In the genomic region with DNA sequence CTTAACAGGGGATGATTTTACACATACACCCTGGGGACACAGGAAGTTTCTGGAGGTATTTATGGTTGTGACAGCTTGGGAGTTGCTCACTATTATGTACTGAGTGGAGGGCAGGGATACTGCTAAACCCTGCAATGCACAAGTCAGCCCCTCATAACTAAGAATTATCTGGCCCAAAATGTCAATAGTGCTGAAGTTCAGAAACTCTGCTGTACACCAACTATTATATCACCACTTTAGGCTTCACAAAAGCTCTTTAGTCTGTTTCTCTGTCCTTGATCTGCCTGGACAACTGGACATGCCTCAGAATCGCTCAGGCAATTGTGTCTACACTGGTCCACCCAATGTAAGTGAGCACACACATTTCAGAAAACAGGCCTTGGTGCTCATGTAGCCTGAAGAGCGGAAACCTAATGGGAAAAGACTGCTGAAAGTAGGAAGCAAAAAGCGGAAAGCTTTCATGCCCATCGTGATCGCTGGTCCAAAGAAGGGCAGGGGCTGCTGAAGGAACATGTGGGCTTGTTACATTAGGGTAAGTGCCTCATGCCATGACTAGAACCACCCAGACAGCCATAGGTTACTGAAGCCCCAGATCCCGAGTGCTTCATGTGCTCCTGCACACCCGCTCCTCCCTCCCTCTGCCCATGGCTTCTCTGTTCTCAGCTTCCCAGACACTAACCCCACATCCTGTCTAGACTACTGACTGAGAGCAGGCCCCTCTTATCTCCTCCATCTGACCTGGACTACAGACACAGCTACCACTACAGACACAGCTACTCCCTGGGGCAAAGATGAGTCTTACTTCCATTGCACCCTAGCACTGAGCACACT, we compare ENCODE assay signal across 1 cellular context.
TF ChIP-seq lines count a peak whose summit lies in the region.

No MANE protein-coding gene starts in this region.

TF ChIP-seq in HepG2, 621 proteins besides CTCF, POLR2A, EP300 and RAD21 (continued from another document and continues in another):
- TF ChIP-seq, protein P1, sequence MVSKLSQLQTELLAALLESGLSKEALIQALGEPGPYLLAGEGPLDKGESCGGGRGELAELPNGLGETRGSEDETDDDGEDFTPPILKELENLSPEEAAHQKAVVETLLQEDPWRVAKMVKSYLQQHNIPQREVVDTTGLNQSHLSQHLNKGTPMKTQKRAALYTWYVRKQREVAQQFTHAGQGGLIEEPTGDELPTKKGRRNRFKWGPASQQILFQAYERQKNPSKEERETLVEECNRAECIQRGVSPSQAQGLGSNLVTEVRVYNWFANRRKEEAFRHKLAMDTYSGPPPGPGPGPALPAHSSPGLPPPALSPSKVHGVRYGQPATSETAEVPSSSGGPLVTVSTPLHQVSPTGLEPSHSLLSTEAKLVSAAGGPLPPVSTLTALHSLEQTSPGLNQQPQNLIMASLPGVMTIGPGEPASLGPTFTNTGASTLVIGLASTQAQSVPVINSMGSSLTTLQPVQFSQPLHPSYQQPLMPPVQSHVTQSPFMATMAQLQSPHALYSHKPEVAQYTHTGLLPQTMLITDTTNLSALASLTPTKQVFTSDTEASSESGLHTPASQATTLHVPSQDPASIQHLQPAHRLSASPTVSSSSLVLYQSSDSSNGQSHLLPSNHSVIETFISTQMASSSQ (IDR thresholded peaks at IDR 0.05; ENCODE audit: low read depth): peak; percentile 16; the same call in 1 of the 2 replicates
- TF ChIP-seq, protein P1 (CRISPR knock-in tag; IDR thresholded peaks at IDR 0.05; ENCODE audit: borderline replicate concordance): no peak
- TF ChIP-seq ZSCAN20 (CRISPR knock-in tag; IDR thresholded peaks at IDR 0.05; ENCODE audit: borderline replicate concordance): no peak
- TF ChIP-seq, protein P2, sequence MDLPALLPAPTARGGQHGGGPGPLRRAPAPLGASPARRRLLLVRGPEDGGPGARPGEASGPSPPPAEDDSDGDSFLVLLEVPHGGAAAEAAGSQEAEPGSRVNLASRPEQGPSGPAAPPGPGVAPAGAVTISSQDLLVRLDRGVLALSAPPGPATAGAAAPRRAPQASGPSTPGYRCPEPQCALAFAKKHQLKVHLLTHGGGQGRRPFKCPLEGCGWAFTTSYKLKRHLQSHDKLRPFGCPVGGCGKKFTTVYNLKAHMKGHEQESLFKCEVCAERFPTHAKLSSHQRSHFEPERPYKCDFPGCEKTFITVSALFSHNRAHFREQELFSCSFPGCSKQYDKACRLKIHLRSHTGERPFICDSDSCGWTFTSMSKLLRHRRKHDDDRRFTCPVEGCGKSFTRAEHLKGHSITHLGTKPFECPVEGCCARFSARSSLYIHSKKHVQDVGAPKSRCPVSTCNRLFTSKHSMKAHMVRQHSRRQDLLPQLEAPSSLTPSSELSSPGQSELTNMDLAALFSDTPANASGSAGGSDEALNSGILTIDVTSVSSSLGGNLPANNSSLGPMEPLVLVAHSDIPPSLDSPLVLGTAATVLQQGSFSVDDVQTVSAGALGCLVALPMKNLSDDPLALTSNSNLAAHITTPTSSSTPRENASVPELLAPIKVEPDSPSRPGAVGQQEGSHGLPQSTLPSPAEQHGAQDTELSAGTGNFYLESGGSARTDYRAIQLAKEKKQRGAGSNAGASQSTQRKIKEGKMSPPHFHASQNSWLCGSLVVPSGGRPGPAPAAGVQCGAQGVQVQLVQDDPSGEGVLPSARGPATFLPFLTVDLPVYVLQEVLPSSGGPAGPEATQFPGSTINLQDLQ (CRISPR knock-in tag; IDR thresholded peaks at IDR 0.05): no peak
- TF ChIP-seq ZNF7 (CRISPR knock-in tag; IDR thresholded peaks at IDR 0.05): peak; percentile 55; the same call in 1 of the 2 replicates
- TF ChIP-seq ZNF232 (CRISPR knock-in tag; IDR thresholded peaks at IDR 0.05; ENCODE audit: borderline replicate concordance): no peak
- peak; percentile 61; the same call in 1 of the 2 replicates for TF ChIP-seq ISL2 (CRISPR knock-in tag; IDR thresholded peaks at IDR 0.05)
- no peak for TF ChIP-seq ZNF816 (CRISPR knock-in tag; IDR thresholded peaks at IDR 0.05; ENCODE audit: borderline replicate concordance)
- no peak for TF ChIP-seq TSC22D2 (CRISPR knock-in tag; IDR thresholded peaks at IDR 0.05; ENCODE audit: borderline replicate concordance)
- no peak for TF ChIP-seq ZNF724P (CRISPR knock-in tag; IDR thresholded peaks at IDR 0.05; ENCODE audit: borderline replicate concordance)
- TF ChIP-seq, protein P3, sequence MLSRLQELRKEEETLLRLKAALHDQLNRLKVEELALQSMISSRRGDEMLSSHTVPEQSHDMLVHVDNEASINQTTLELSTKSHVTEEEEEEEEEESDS (CRISPR knock-in tag; IDR thresholded peaks at IDR 0.05; ENCODE audit: borderline replicate concordance): no peak
- TF ChIP-seq ZSCAN22 (CRISPR knock-in tag; IDR thresholded peaks at IDR 0.05): no peak
- TF ChIP-seq ZNF446 (CRISPR knock-in tag; IDR thresholded peaks at IDR 0.05): no peak
- no peak for TF ChIP-seq ZNF790 (CRISPR knock-in tag; IDR thresholded peaks at IDR 0.05; ENCODE audit: borderline replicate concordance)
- TF ChIP-seq NFKB2 (CRISPR knock-in tag; IDR thresholded peaks at IDR 0.05; ENCODE audit: borderline replicate concordance): no peak
- no peak for TF ChIP-seq HNRNPLL (IDR thresholded peaks at IDR 0.05; ENCODE audit: low read depth, low read length, poor library complexity, severe bottlenecking)
- no peak for TF ChIP-seq ZNF878 (CRISPR knock-in tag; IDR thresholded peaks at IDR 0.05)
- TF ChIP-seq, protein P4, sequence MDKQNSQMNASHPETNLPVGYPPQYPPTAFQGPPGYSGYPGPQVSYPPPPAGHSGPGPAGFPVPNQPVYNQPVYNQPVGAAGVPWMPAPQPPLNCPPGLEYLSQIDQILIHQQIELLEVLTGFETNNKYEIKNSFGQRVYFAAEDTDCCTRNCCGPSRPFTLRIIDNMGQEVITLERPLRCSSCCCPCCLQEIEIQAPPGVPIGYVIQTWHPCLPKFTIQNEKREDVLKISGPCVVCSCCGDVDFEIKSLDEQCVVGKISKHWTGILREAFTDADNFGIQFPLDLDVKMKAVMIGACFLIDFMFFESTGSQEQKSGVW (CRISPR knock-in tag; IDR thresholded peaks at IDR 0.05; ENCODE audit: borderline replicate concordance): no peak
- TF ChIP-seq FOXC1 (CRISPR knock-in tag; IDR thresholded peaks at IDR 0.05; ENCODE audit: borderline replicate concordance): no peak
- TF ChIP-seq AKAP8 (CRISPR knock-in tag; IDR thresholded peaks at IDR 0.05): no peak
- TF ChIP-seq, protein P5, sequence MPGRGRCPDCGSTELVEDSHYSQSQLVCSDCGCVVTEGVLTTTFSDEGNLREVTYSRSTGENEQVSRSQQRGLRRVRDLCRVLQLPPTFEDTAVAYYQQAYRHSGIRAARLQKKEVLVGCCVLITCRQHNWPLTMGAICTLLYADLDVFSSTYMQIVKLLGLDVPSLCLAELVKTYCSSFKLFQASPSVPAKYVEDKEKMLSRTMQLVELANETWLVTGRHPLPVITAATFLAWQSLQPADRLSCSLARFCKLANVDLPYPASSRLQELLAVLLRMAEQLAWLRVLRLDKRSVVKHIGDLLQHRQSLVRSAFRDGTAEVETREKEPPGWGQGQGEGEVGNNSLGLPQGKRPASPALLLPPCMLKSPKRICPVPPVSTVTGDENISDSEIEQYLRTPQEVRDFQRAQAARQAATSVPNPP (CRISPR knock-in tag; IDR thresholded peaks at IDR 0.05): 0 out of 2 replicates have a peak, but pooled peaks have one; percentile 25
- no peak for TF ChIP-seq NONO (IDR thresholded peaks at IDR 0.05)
- TF ChIP-seq NONO (CRISPR knock-in tag; conservative IDR thresholded peaks at IDR 0.05): no peak; the same call in 1 of the 2 replicates
- TF ChIP-seq EHMT2 (IDR thresholded peaks at IDR 0.05; ENCODE audit: borderline replicate concordance, low read depth, low read length): peak; percentile 28; the same call in 1 of the 2 replicates
- no peak for TF ChIP-seq POGZ (CRISPR knock-in tag; IDR thresholded peaks at IDR 0.05)
- TF ChIP-seq ZNF563 (CRISPR knock-in tag; IDR thresholded peaks at IDR 0.05): no peak
- no peak for TF ChIP-seq SETDB1 (CRISPR knock-in tag; IDR thresholded peaks at IDR 0.05; ENCODE audit: borderline replicate concordance)
- TF ChIP-seq FOSL2 (CRISPR knock-in tag; IDR thresholded peaks at IDR 0.05): no peak
- peak; percentile 54; the same call in 1 of the 2 replicates for TF ChIP-seq TBX2 (CRISPR knock-in tag; IDR thresholded peaks at IDR 0.05; ENCODE audit: borderline replicate concordance)
- no peak for TF ChIP-seq NFE2 (CRISPR knock-in tag; IDR thresholded peaks at IDR 0.05)
- TF ChIP-seq, protein P6, sequence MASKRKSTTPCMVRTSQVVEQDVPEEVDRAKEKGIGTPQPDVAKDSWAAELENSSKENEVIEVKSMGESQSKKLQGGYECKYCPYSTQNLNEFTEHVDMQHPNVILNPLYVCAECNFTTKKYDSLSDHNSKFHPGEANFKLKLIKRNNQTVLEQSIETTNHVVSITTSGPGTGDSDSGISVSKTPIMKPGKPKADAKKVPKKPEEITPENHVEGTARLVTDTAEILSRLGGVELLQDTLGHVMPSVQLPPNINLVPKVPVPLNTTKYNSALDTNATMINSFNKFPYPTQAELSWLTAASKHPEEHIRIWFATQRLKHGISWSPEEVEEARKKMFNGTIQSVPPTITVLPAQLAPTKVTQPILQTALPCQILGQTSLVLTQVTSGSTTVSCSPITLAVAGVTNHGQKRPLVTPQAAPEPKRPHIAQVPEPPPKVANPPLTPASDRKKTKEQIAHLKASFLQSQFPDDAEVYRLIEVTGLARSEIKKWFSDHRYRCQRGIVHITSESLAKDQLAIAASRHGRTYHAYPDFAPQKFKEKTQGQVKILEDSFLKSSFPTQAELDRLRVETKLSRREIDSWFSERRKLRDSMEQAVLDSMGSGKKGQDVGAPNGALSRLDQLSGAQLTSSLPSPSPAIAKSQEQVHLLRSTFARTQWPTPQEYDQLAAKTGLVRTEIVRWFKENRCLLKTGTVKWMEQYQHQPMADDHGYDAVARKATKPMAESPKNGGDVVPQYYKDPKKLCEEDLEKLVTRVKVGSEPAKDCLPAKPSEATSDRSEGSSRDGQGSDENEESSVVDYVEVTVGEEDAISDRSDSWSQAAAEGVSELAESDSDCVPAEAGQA (IDR thresholded peaks at IDR 0.05; ENCODE audit: low read depth): no peak
- TF ChIP-seq, protein P6 (CRISPR knock-in tag; IDR thresholded peaks at IDR 0.05; ENCODE audit: borderline replicate concordance): no peak
- TF ChIP-seq SRY (CRISPR knock-in tag; IDR thresholded peaks at IDR 0.05): no peak
- peak; percentile 75 for TF ChIP-seq NR2F6 (IDR thresholded peaks at IDR 0.05)
- peak; percentile 63 for TF ChIP-seq NR2F6 (CRISPR knock-in tag; IDR thresholded peaks at IDR 0.05)
- no peak for TF ChIP-seq ZNF350 (CRISPR knock-in tag; IDR thresholded peaks at IDR 0.05; ENCODE audit: borderline replicate concordance, low read depth)
- TF ChIP-seq, protein P7, sequence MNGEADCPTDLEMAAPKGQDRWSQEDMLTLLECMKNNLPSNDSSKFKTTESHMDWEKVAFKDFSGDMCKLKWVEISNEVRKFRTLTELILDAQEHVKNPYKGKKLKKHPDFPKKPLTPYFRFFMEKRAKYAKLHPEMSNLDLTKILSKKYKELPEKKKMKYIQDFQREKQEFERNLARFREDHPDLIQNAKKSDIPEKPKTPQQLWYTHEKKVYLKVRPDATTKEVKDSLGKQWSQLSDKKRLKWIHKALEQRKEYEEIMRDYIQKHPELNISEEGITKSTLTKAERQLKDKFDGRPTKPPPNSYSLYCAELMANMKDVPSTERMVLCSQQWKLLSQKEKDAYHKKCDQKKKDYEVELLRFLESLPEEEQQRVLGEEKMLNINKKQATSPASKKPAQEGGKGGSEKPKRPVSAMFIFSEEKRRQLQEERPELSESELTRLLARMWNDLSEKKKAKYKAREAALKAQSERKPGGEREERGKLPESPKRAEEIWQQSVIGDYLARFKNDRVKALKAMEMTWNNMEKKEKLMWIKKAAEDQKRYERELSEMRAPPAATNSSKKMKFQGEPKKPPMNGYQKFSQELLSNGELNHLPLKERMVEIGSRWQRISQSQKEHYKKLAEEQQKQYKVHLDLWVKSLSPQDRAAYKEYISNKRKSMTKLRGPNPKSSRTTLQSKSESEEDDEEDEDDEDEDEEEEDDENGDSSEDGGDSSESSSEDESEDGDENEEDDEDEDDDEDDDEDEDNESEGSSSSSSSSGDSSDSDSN (CRISPR knock-in tag; IDR thresholded peaks at IDR 0.05): peak; percentile 21; the same call in 1 of the 2 replicates
- no peak for TF ChIP-seq ZNF768 (CRISPR knock-in tag; IDR thresholded peaks at IDR 0.05)
- no peak for TF ChIP-seq SPEN (CRISPR knock-in tag; IDR thresholded peaks at IDR 0.05; ENCODE audit: low read depth)
